26 cellular contexts compared by ENCODE assay signal in genomic region chr11:112103446-112103845, GRCh38. TPM values are rescaled to one million over a fixed set of nuclear protein-coding genes. Genes with fewer than 3 reads are reported as not detected.
"Had no signal": no experiment of that assay in that cellular context is flagged by ENCODE, and none has a peak within 500 bp of the region (broad histone marks: within the 10 kb centered on the region; RNA-seq: fewer than 3 reads in every experiment).

No MANE protein-coding gene starts in this region.

- H3K36me3 ChIP-seq: neural progenitor cell, upper lobe of right lung had no signal

- H3K4me2 ChIP-seq: hepatocyte, neural progenitor cell had no signal

- H3K4me3 ChIP-seq: gastroesophageal sphincter, hepatocyte, left ventricle myocardium inferior, lung, neural progenitor cell, suprapubic skin, tibial artery, upper lobe of right lung had no signal

- H3K79me2 ChIP-seq: hepatocyte had no signal

- H3K27me3 ChIP-seq: gastroesophageal sphincter, hepatocyte, neural progenitor cell, suprapubic skin, tibial artery, upper lobe of right lung had no signal

- H3K27ac ChIP-seq: gastroesophageal sphincter, hepatocyte, left ventricle myocardium inferior, neural progenitor cell, suprapubic skin, tibial artery, upper lobe of right lung had no signal

- H3K4me1 ChIP-seq: gastroesophageal sphincter, neural progenitor cell, suprapubic skin, upper lobe of right lung had no signal

- H3K9me3 ChIP-seq: gastroesophageal sphincter, left ventricle myocardium inferior, suprapubic skin, tibial artery, upper lobe of right lung had no signal

- H3K9ac ChIP-seq: neural progenitor cell had no signal

- H2AFZ ChIP-seq: hepatocyte, neural progenitor cell had no signal

- FAIRE-seq: bronchial epithelial cell, colon had no signal

- ATAC-seq: activated CD8-positive, alpha-beta memory T cell treated with anti-CD3 and anti-CD28 coated beads, Interleukin-2, amount 10 ng/mL, durations not matched to agents 7 days and 5 days; activated CD8-positive, alpha-beta T cell treated with anti-CD3 and anti-CD28 coated beads, Interleukin-2, amount 10 ng/mL, durations not matched to agents 7 days and 5 days; activated T-cell treated with anti-CD3 and anti-CD28 coated beads, Interleukin-2, amount 50 U/mL, for 72 hours; gastroesophageal sphincter; natural killer cell; right cardiac atrium; upper lobe of right lung had no signal

- DNase-seq: activated B cell treated with CpG ODN at 0.5 μM for 24 hours; activated CD8-positive, alpha-beta memory T cell treated with anti-CD3 and anti-CD28 coated beads, Interleukin-2, amount 10 ng/mL, durations not matched to agents 7 days and 5 days; activated CD8-positive, alpha-beta T cell treated with anti-CD3 and anti-CD28 coated beads, Interleukin-2, amount 10 ng/mL, durations not matched to agents 7 days and 5 days; activated naive CD4-positive, alpha-beta T cell treated with Interleukin-2 at 50 U/mL for 16 hours; activated T-cell treated with anti-CD3 and anti-CD28 coated beads, Interleukin-2, amount 50 U/mL, for 72 hours; anterior cingulate cortex; effector memory CD4-positive, alpha-beta T cell; islet precursor cell; left ventricle myocardium inferior; mesendoderm; natural killer cell; occipital lobe; right cardiac atrium; stimulated activated CD4-positive, alpha-beta T cell treated with anti-CD3 and anti-CD28 coated beads, Interleukin-15, amount 100 ng/mL, for 24 hours; stimulated activated CD4-positive, alpha-beta T cell treated with anti-CD3 and anti-CD28 coated beads, Interleukin-2, amount 100 ng/mL, for 24 hours; stimulated activated naive CD4-positive, alpha-beta T cell; tibial artery; upper lobe of right lung had no signal

RNA-seq across cellular contexts. Expression of gene PIH1D2, which starts 29.6 kb away (rescaled TPM):
- total RNA-seq: mononuclear cell, natural killer cell had no signal
